Comparison of ENCODE assay signal across 11 cellular contexts in genomic region chr13:50650936-50651638, GRCh38.
DNase-seq lines count a peak whose midpoint lies in the region; ATAC-seq and TF ChIP-seq lines count a peak whose summit lies in the region.
"Had no signal": no experiment of that assay in that cellular context is flagged by ENCODE, and none has a peak within 500 bp of the region (broad histone marks: within the 10 kb centered on the region; RNA-seq: fewer than 3 reads in every experiment).

No MANE protein-coding gene starts in this region.

- intact Hi-C loops in activated B cell treated with CpG ODN at 0.5 μM for 24 hours (cut with micrococcal nuclease) (no loop called here), dorsolateral prefrontal cortex (cut with DNase I) (no loop called here), left colon (cut with DNase I, micrococcal nuclease) (no loop called here)

- H3K9me3 Mint-ChIP-seq in H9 = no peaks in the 10 kb centered on the region
- H3K9me3 Mint-ChIP-seq in activated B cell treated with CpG ODN at 0.5 μM for 24 hours = no peaks in the 10 kb centered on the region
- H3K9me3 Mint-ChIP-seq: CD8-positive, alpha-beta memory T cell had no signal

- H3K27me3 Mint-ChIP-seq in H9 (ENCODE audit: low read depth) = no peaks in the 10 kb centered on the region
- H3K27me3 Mint-ChIP-seq in activated B cell treated with CpG ODN at 0.5 μM for 24 hours = peaks cover 4% of the 10 kb centered on the region

- H3K79me1 ChIP-seq in H9 (ENCODE audit: insufficient read depth, low read depth, low read length, poor library complexity, severe bottlenecking) (no peaks in the 10 kb centered on the region), mesenchymal stem cell (replicated peaks; ENCODE audit: low read length, poor library complexity, severe bottlenecking) (no peaks in the 10 kb centered on the region)

- CTCF ChIA-PET in activated B cell treated with CpG ODN at 0.5 μM for 24 hours (lab: Charles Lee) = no interaction called here

- no peaks in the 10 kb centered on the region for H4K20me1 ChIP-seq in H9 (ENCODE audit: control insufficient read depth, insufficient read depth, insufficient read length)

- H3K27ac Mint-ChIP-seq in H9 = no peak overlapping the region
- peak overlapping the region; percentile 46 for H3K27ac Mint-ChIP-seq in activated B cell treated with CpG ODN at 0.5 μM for 24 hours

- H3K4ac ChIP-seq in H9 (ENCODE audit: low read depth, low read length) (no peak overlapping the region), mesenchymal stem cell (ENCODE audit: low read depth in 1 of 2, low read length in 2 of 2) (no peak overlapping the region)

- H2BK20ac ChIP-seq in H9 (ENCODE audit: low read depth, low read length, poor library complexity, severe bottlenecking) = no peak overlapping the region

- H2BK5ac ChIP-seq in H9 (ENCODE audit: insufficient read length, low read length) = no peak overlapping the region
- no peak overlapping the region for H2BK5ac ChIP-seq in mesenchymal stem cell (ENCODE audit: low read depth, low read length, poor library complexity, severe bottlenecking)

- H3K4me1 ChIP-seq in H9 (ENCODE audit: insufficient read depth, low read length) (no peaks in the 10 kb centered on the region), mesenchymal stem cell (ENCODE audit: control insufficient read depth, insufficient read depth, low read depth, low read length) (peaks cover under 1% of the 10 kb centered on the region), upper lobe of left lung (peaks cover 0 to 3% (median 0%) of the 10 kb centered on the region in 4 donors)
- H3K4me1 ChIP-seq: adrenal gland had no signal

- no peak overlapping the region for H4K5ac ChIP-seq in H9 (ENCODE audit: insufficient read length, low read depth, low read length)

- POLR2A ChIA-PET in activated B cell treated with CpG ODN at 0.5 μM for 24 hours (lab: Charles Lee) = interaction anchor here (1.2 kb wide), 1 partner anchor 18 kb away, joined by 3 read pairs; no protein-coding TSS in a partner anchor

- no peaks in the 10 kb centered on the region for H3K79me2 ChIP-seq in H9 (ENCODE audit: insufficient read depth, low read length)

- H3K14ac ChIP-seq in H9 (ENCODE audit: insufficient read depth, low read length) = no peak overlapping the region; the same call in 1 of the 2 replicates
- peak overlapping the region in 1 of 2 experiments; percentile 82 for H3K14ac ChIP-seq in mesenchymal stem cell (ENCODE audit: low read length in 2 of 2)

- H3K36me3 Mint-ChIP-seq in H9 (ENCODE audit: insufficient read depth in 1 of 3, low read depth in 3 of 3) (no peaks in the 10 kb centered on the region), activated B cell treated with CpG ODN at 0.5 μM for 24 hours (ENCODE audit: low read depth) (no peaks in the 10 kb centered on the region)

- H3K56ac ChIP-seq in H9 (ENCODE audit: insufficient read length, low read depth, low read length) = peak overlapping the region; percentile 73

- TF ChIP-seq EP300 in upper lobe of left lung (IDR thresholded peaks at IDR 0.05) = no peak

- H3K18ac ChIP-seq in H9 (ENCODE audit: insufficient read length, low read depth, low read length) (no peak overlapping the region), mesenchymal stem cell (ENCODE audit: low read depth in 1 of 2, low read length in 2 of 2) (no peak overlapping the region)

- H3K27ac ChIP-seq in H9 (ENCODE audit: insufficient read length, low read depth, low read length) = no peak overlapping the region
- no peak overlapping the region for H3K27ac ChIP-seq in mesenchymal stem cell (ENCODE audit: low read length, poor library complexity, severe bottlenecking)
- H3K27ac ChIP-seq in upper lobe of left lung = no peak overlapping the region
- H3K27ac ChIP-seq in dorsolateral prefrontal cortex = no peak overlapping the region
- H3K27ac ChIP-seq: adrenal gland had no signal

- no CpG with 5 or more reads among the region's 6 CpGs for WGBS in H9 (ENCODE audit: extremely low coverage, insufficient read length, low lambda C conversion rate)
- WGBS in mesenchymal stem cell = 65% methylated on average over 6 of the region's 6 CpGs
- 43 to 48% methylated on average over 6 of the region's 6 CpGs for WGBS in upper lobe of left lung, 2 donors

- H2BK12ac ChIP-seq in H9 (ENCODE audit: insufficient read length, low read depth, low read length) (no peak overlapping the region), mesenchymal stem cell (ENCODE audit: low read length in 2 of 2) (no peak overlapping the region)

- H3K9ac ChIP-seq in H9 (ENCODE audit: extremely low read depth, insufficient read length, low read length) (no peak overlapping the region), mesenchymal stem cell (ENCODE audit: low read length) (no peak overlapping the region)

- no peak overlapping the region for H3T11ph ChIP-seq in H9 (ENCODE audit: low read length)

- H3K9me3 ChIP-seq in H9 (ENCODE audit: control insufficient read depth, low read depth, low read length) = no peaks in the 10 kb centered on the region
- H3K9me3 ChIP-seq in mesenchymal stem cell (ENCODE audit: control insufficient read depth, low read length) = no peaks in the 10 kb centered on the region
- no peaks in the 10 kb centered on the region for H3K9me3 ChIP-seq in upper lobe of left lung
- H3K9me3 ChIP-seq: adrenal gland had no signal

- TF ChIP-seq POLR2A in upper lobe of left lung (IDR thresholded peaks at IDR 0.05) = no peak

- H3K4me1 Mint-ChIP-seq in H9 (peaks cover 0 to 5% of the 10 kb centered on the region in 2 experiments; a peak in 1 of 4 replicates), activated B cell treated with CpG ODN at 0.5 μM for 24 hours (peaks cover 21% of the 10 kb centered on the region)

- H2BK15ac ChIP-seq in H9 (ENCODE audit: low read depth, low read length) (no peak overlapping the region), mesenchymal stem cell (ENCODE audit: low read depth, poor library complexity, severe bottlenecking) (no peak overlapping the region)

- no peak overlapping the region for H4K8ac ChIP-seq in H9 (replicated peaks; ENCODE audit: insufficient read length, low read depth, low read length)
- H4K8ac ChIP-seq in mesenchymal stem cell (ENCODE audit: low read length) = no peak overlapping the region

- no peak overlapping the region for H3K4me2 ChIP-seq in H9 (ENCODE audit: insufficient read depth, insufficient read length, low read length)
- H3K4me2 ChIP-seq in mesenchymal stem cell (ENCODE audit: low read length, poor library complexity, severe bottlenecking) = no peak overlapping the region

- peak; percentile 20 for DNase-seq in DMS153 (lab: John Stamatoyannopoulos, UW)
- DNase-seq in H9 = no peak
- DNase-seq in activated B cell treated with CpG ODN at 0.5 μM for 24 hours = no peak
- peak; percentile 67 for DNase-seq in mesenchymal stem cell
- DNase-seq in upper lobe of left lung = no peak
- DNase-seq in dorsolateral prefrontal cortex = no peak
- no peak for DNase-seq in left colon
- DNase-seq: adrenal gland; CD8-positive, alpha-beta memory T cell; MV-4-11 had no signal

- H2AK5ac ChIP-seq in H9 (ENCODE audit: insufficient read length, low read length) = no peak overlapping the region
- H2AK5ac ChIP-seq in mesenchymal stem cell (ENCODE audit: low read length, severe bottlenecking) = no peak overlapping the region

- H2BK120ac ChIP-seq in H9 (ENCODE audit: low read depth, low read length, poor library complexity, severe bottlenecking) (no peak overlapping the region), mesenchymal stem cell (ENCODE audit: low read depth, low read length) (no peak overlapping the region)

- no peak for TF ChIP-seq CTCF in H9 (conservative IDR thresholded peaks at IDR 0.05)
- TF ChIP-seq CTCF in activated B cell treated with CpG ODN at 0.5 μM for 24 hours (IDR thresholded peaks at IDR 0.05) = no peak
- no peak for TF ChIP-seq CTCF in upper lobe of left lung (IDR thresholded peaks at IDR 0.05)
- TF ChIP-seq CTCF in dorsolateral prefrontal cortex (IDR thresholded peaks at IDR 0.05 in 54 of 56, conservative IDR thresholded peaks at IDR 0.05 in 2 of 56; ENCODE audit: low read depth in 1 of 56, partially characterized antibody in 56 of 56) = no peak

- H4K91ac ChIP-seq in H9 (ENCODE audit: insufficient read length, low read depth, low read length) = no peak overlapping the region
- no peak overlapping the region for H4K91ac ChIP-seq in mesenchymal stem cell (ENCODE audit: low read length)

- no peaks in the 10 kb centered on the region for H3K23me2 ChIP-seq in H9 (ENCODE audit: insufficient read length, low read depth, low read length, poor library complexity, severe bottlenecking)

- H2AFZ ChIP-seq in H9 (ENCODE audit: low read length) (no peak overlapping the region), mesenchymal stem cell (ENCODE audit: low read depth, low read length) (peak overlapping the region; percentile 42)

- no peak overlapping the region for H3K4me3 ChIP-seq in mesenchymal stem cell (ENCODE audit: insufficient read depth in 1 of 2, low read depth in 1 of 2, low read length in 2 of 2)
- no peak overlapping the region for H3K4me3 ChIP-seq in upper lobe of left lung
- H3K4me3 ChIP-seq in dorsolateral prefrontal cortex = no peak overlapping the region
- H3K4me3 ChIP-seq: adrenal gland had no signal

- H3K4me3 Mint-ChIP-seq in H9 (no peak overlapping the region), activated B cell treated with CpG ODN at 0.5 μM for 24 hours (peak overlapping the region; percentile 42)
- H3K4me3 Mint-ChIP-seq: CD8-positive, alpha-beta memory T cell had no signal

- no peak overlapping the region for H3K23ac ChIP-seq in H9 (ENCODE audit: insufficient read length, low read depth, low read length)
- H3K23ac ChIP-seq in mesenchymal stem cell (ENCODE audit: low read length in 2 of 2) = no peak overlapping the region

- H3K36me3 ChIP-seq in mesenchymal stem cell (ENCODE audit: control insufficient read depth in 1 of 2, insufficient read depth in 2 of 2, low read depth in 1 of 2, low read length in 2 of 2) = no peaks in the 10 kb centered on the region
- no peaks in the 10 kb centered on the region for H3K36me3 ChIP-seq in upper lobe of left lung
- H3K36me3 ChIP-seq: adrenal gland had no signal

- ATAC-seq in activated B cell treated with CpG ODN at 0.5 μM for 24 hours (ENCODE audit: low read depth) (peak; percentile 42), upper lobe of left lung (ENCODE audit: low FRiP score in 2 of 2) (no peak), left colon (no peak), GM19463 (IDR thresholded peaks at IDR 0.05; ENCODE audit: unreplicated experiment) (no peak)

- H3K27me3 ChIP-seq in H9 (ENCODE audit: insufficient read depth, low read length) (no peaks in the 10 kb centered on the region), mesenchymal stem cell (ENCODE audit: control insufficient read depth in 1 of 2, insufficient read depth in 1 of 2, low read length in 2 of 2) (peaks cover 0 to 11% of the 10 kb centered on the region in 2 experiments), upper lobe of left lung (no peaks in the 10 kb centered on the region), dorsolateral prefrontal cortex (no peaks in the 10 kb centered on the region)
- H3K27me3 ChIP-seq: adrenal gland had no signal

Comparison
In these comparisons a context has a peak if more than half of its experiments do, and no peak if none do; other contexts are left out.
1. DNase-seq: peak in DMS153 (single experiment) and mesenchymal stem cell (single experiment); none in H9 (single experiment), activated B cell treated with CpG ODN at 0.5 μM for 24 hours (single experiment), upper lobe of left lung (0 of 2), dorsolateral prefrontal cortex (0 of 10) and left colon (0 of 2).